6 cellular contexts compared by ENCODE assay signal in genomic region chr10:116913681-116914080, GRCh38.
"Had no signal": no experiment of that assay in that cellular context is flagged by ENCODE, and none has a peak within 500 bp of the region (broad histone marks: within the 10 kb centered on the region; RNA-seq: fewer than 3 reads in every experiment).

No MANE protein-coding gene starts in this region.

- DNase-seq: H9, HCEC 1CT, IMR-90 had no signal

- H3K4me3 ChIP-seq: GM23338 had no signal

- ATAC-seq: GM23338 had no signal

- FAIRE-seq: H1, HTR-8/SVneo had no signal

- H3K27ac Mint-ChIP-seq: GM23338, H9 had no signal

- H3K9me3 Mint-ChIP-seq: GM23338, H9 had no signal

- H3K4me3 Mint-ChIP-seq: GM23338, H9 had no signal
